Comparison of ENCODE assay signal across 9 cellular contexts in the genomic region with DNA sequence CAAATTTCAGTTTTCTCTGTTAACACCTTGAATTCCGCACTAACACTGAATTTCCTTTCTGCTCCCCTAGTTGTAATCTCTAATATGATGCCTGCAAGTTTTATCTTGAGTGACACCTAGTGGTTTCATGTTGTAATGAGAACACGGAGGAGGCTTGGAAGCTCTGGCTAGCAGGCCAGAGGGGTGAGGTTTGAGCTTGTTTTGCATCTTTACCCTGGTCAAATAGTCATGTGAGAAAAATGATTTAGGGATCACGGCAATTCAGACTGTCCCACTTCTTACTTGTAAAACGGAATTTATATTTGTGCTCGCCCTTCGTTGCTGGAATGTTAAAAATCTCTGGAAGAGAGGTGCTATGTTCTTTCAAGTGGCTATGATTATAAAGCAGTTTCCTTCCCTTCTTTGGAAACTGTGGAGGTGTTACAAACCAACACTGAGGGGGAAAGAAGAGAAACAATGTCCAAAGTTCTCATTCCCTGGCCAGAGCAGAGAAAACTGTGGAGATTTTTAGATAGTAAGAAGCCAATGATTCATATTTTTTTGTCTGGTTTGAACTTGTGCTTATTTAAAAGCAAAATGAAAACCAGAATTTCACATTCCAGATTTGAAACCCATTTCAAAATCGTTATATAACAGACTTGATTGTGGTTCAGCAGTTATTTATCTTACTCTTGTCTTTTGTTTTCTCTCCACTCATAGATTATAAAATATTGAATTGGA. TPM values are rescaled to one million over a fixed set of nuclear protein-coding genes. Genes with fewer than 3 reads are reported as not detected.
DNase-seq lines count a peak whose midpoint lies in the region; ATAC-seq, FAIRE-seq and TF ChIP-seq lines count a peak whose summit lies in the region.
"Had no signal": no experiment of that assay in that cellular context is flagged by ENCODE, and none has a peak within 500 bp of the region (broad histone marks: within the 10 kb centered on the region; RNA-seq: fewer than 3 reads in every experiment).

No MANE protein-coding gene starts in this region.

- H3K9me2 ChIP-seq in PC-3 (replicated peaks; ENCODE audit: low read length) = no peaks in the 10 kb centered on the region

- H4K20me1 ChIP-seq in PC-3 (ENCODE audit: low read length) = no peaks in the 10 kb centered on the region

- H3K27ac ChIP-seq in PC-3 (ENCODE audit: low read length) (no peak overlapping the region), coronary artery (peak overlapping the region; percentile 17 to 83), liver (ENCODE audit: low read depth in 1 of 2, low read length in 2 of 2) (no peak overlapping the region), thyroid gland (peak overlapping the region; percentile 42 to 52 (median 47))

- no peaks in the 10 kb centered on the region for H3K9me3 ChIP-seq in PC-3 (ENCODE audit: low read length)
- no peaks in the 10 kb centered on the region for H3K9me3 ChIP-seq in liver (ENCODE audit: control insufficient read depth in 4 of 4, low read length in 3 of 4)
- H3K9me3 ChIP-seq in thyroid gland = no peaks in the 10 kb centered on the region

- POLR2A ChIA-PET in PC-3 (lab: Charles Lee; ENCODE audit: unreplicated experiment) = no interaction called here

- H3F3A ChIP-seq in PC-3 (ENCODE audit: low read length, unreplicated experiment) = no peaks in the 10 kb centered on the region

- peak; percentile 83 for ATAC-seq in GM21825 (IDR thresholded peaks at IDR 0.05; ENCODE audit: unreplicated experiment)
- peak; percentile 98 for ATAC-seq in PC-3

- peak; percentile 36 for FAIRE-seq in G401.6 (lab: Jason Lieb, UNC)

- peak; percentile 97 for TF ChIP-seq CTCF in PC-3 (conservative IDR thresholded peaks at IDR 0.05; ENCODE audit: low read depth, low read length)
- peak; percentile 43 for TF ChIP-seq CTCF in coronary artery (IDR thresholded peaks at IDR 0.05)
- TF ChIP-seq CTCF in liver (IDR thresholded peaks at IDR 0.05; ENCODE audit: low read depth, low read length, missing input control) = peak; percentile 63
- TF ChIP-seq CTCF in thyroid gland (IDR thresholded peaks at IDR 0.05) = peak; percentile 46 to 82 (median 66)

- WGBS in liver = 22% methylated on average over 7 of the region's 7 CpGs
- 9 to 15% methylated on average over 7 of the region's 7 CpGs for WGBS in thyroid gland, 2 donors

- H3K79me2 ChIP-seq in PC-3 (ENCODE audit: low read length) = no peaks in the 10 kb centered on the region

- H3K27me3 ChIP-seq in PC-3 (ENCODE audit: low read length) = peaks cover 37% of the 10 kb centered on the region
- H3K27me3 ChIP-seq in liver (ENCODE audit: control insufficient read depth in 4 of 4, insufficient read depth in 4 of 4, low read length in 3 of 4) = peaks cover 0 to 4% (median 0%) of the 10 kb centered on the region in 4 donors
- H3K27me3 ChIP-seq in thyroid gland = no peaks in the 10 kb centered on the region

- H3K9ac ChIP-seq in PC-3 (ENCODE audit: low read length) = no peak overlapping the region
- no peak overlapping the region for H3K9ac ChIP-seq in liver (ENCODE audit: low read depth in 1 of 2, low read length in 2 of 2)

- no peak overlapping the region for H2AFZ ChIP-seq in PC-3 (ENCODE audit: low read length)

- H3K36me3 ChIP-seq in PC-3 (ENCODE audit: low read depth, low read length) (no peaks in the 10 kb centered on the region), liver (ENCODE audit: control insufficient read depth in 4 of 4, insufficient read depth in 3 of 4, low read depth in 1 of 4, low read length in 3 of 4) (no peaks in the 10 kb centered on the region), thyroid gland (no peaks in the 10 kb centered on the region)

- intact Hi-C loops in PC-3 (cut with micrococcal nuclease) = loop anchor here (1.0 to 5.0 kb wide), 2 partner anchors 243 to 1001 kb away; no protein-coding TSS in a partner anchor
- intact Hi-C loops in thyroid gland (cut with DNase I) = no loop called here

- no TSS peak for BruUV-seq in PC-3 (replicated peaks; lab: Mats Ljungman, UMichigan)

- H3K4me1 ChIP-seq in PC-3 (ENCODE audit: insufficient read depth, low read length) (no peaks in the 10 kb centered on the region), liver (ENCODE audit: control insufficient read depth in 4 of 4, insufficient read depth in 4 of 4, low read length in 3 of 4) (no peaks in the 10 kb centered on the region), thyroid gland (no peaks in the 10 kb centered on the region)

- TF ChIP-seq EP300 in Ishikawa (IDR thresholded peaks at IDR 0.05; ENCODE audit: borderline replicate concordance) = no peak

- CTCF ChIA-PET in PC-3 (lab: Charles Lee) = interaction anchor here (0.8 to 1.3 kb wide), 3 partner anchors 13 to 44 kb away, joined by 3 to 6 read pairs (median 3); no protein-coding TSS in a partner anchor

- TF ChIP-seq POLR2A in thyroid gland (IDR thresholded peaks at IDR 0.05) = no peak

- peak; percentile 5 for DNase-seq in 8988T
- peak; percentile 84 for DNase-seq in PC-3
- no peak for DNase-seq in coronary artery (ENCODE audit: low spot score)
- peak; percentile 5 to 17 for DNase-seq in thyroid gland

- peak; percentile 68 for TF ChIP-seq RAD21 in Ishikawa (IDR thresholded peaks at IDR 0.05; ENCODE audit: low read depth)
- peak; percentile 80 to 88 for TF ChIP-seq RAD21 in liver (IDR thresholded peaks at IDR 0.05)

- H3K4me3 ChIP-seq in PC-3 (ENCODE audit: low read length) (no peak overlapping the region), coronary artery (peak overlapping the region; percentile 44), liver (ENCODE audit: low read depth in 1 of 3, low read length in 3 of 3) (no peak overlapping the region), thyroid gland (replicated peaks in 1 of 3) (no peak overlapping the region)

- H3K4me2 ChIP-seq in PC-3 (ENCODE audit: low read length) = no peak overlapping the region

TF ChIP-seq in Ishikawa, 13 proteins besides CTCF, POLR2A, EP300 and RAD21 (continues in another document):
- TF ChIP-seq, protein P1, sequence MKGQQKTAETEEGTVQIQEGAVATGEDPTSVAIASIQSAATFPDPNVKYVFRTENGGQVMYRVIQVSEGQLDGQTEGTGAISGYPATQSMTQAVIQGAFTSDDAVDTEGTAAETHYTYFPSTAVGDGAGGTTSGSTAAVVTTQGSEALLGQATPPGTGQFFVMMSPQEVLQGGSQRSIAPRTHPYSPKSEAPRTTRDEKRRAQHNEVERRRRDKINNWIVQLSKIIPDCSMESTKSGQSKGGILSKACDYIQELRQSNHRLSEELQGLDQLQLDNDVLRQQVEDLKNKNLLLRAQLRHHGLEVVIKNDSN (IDR thresholded peaks at IDR 0.05) = no peak
- TF ChIP-seq, protein P2, sequence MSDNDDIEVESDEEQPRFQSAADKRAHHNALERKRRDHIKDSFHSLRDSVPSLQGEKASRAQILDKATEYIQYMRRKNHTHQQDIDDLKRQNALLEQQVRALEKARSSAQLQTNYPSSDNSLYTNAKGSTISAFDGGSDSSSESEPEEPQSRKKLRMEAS (IDR thresholded peaks at IDR 0.05) = no peak
- no peak for TF ChIP-seq TCF12 (IDR thresholded peaks at IDR 0.05; ENCODE audit: low read depth)
- no peak for TF ChIP-seq EGR1 (IDR thresholded peaks at IDR 0.05)
- no peak for TF ChIP-seq TEAD4 (IDR thresholded peaks at IDR 0.05)
- no peak for TF ChIP-seq ZBTB7A (IDR thresholded peaks at IDR 0.05; ENCODE audit: low read depth)
- no peak for TF ChIP-seq CEBPB (IDR thresholded peaks at IDR 0.05)
- no peak for TF ChIP-seq FOXM1 (IDR thresholded peaks at IDR 0.05; ENCODE audit: borderline replicate concordance, low read depth)

TF ChIP-seq in liver, 16 proteins besides CTCF, POLR2A, EP300 and RAD21:
- no peak for TF ChIP-seq HNF4A (conservative IDR thresholded peaks at IDR 0.05)
- no peak for TF ChIP-seq JUND (IDR thresholded peaks at IDR 0.05)
- TF ChIP-seq TAF1 (conservative IDR thresholded peaks at IDR 0.05) = no peak
TF ChIP-seq in liver: peak in this region for 0.

RNA-seq across cellular contexts. Expression of a gene that starts 5.3 kb away (rescaled TPM):
- total RNA-seq in PC-3 (2014; rRNA removed) = not detected in 2 replicates
- total RNA-seq in liver = not detected
- not detected for polyA plus RNA-seq in liver
- total RNA-seq in thyroid gland = under 1 TPM in 2 of 4 donors, not detected in 2; 0.11 to 0.40 TPM
- total RNA-seq: pulmonary artery endothelial cell had no signal

Comparison
In these comparisons a context has a peak if more than half of its experiments do, and no peak if none do; other contexts are left out.
1. H3K27ac ChIP-seq: peak in coronary artery (2 of 2) and thyroid gland (3 of 3); none in PC-3 (single experiment) and liver (0 of 2).
2. CTCF ChIP-seq: peak in every context shown above with its lines; median percentile 97 in PC-3; 66 in thyroid gland; 63 in liver; 43 in coronary artery.